In genomic region chr3:53533486-53533885, GRCh38 we compare ENCODE assay signal across 25 cellular contexts. TPM values are rescaled to one million over a fixed set of nuclear protein-coding genes. Genes with fewer than 3 reads are reported as not detected.
"Had no signal": no experiment of that assay in that cellular context is flagged by ENCODE, and none has a peak within 500 bp of the region (broad histone marks: within the 10 kb centered on the region; RNA-seq: fewer than 3 reads in every experiment).

No MANE protein-coding gene starts in this region.

- H3K36me3 Mint-ChIP-seq: memory B cell had no signal

- H3K4me1 Mint-ChIP-seq: memory B cell had no signal

- H3K36me3 ChIP-seq: colonic mucosa, esophagus squamous epithelium, gastrocnemius medialis, heart left ventricle, left lung had no signal

- H3K9me3 ChIP-seq: colonic mucosa, esophagus squamous epithelium, gastrocnemius medialis, heart left ventricle, left lung had no signal

- H3K27me3 ChIP-seq: colonic mucosa, esophagus squamous epithelium, gastrocnemius medialis, hepatocyte had no signal

- H3K4me3 Mint-ChIP-seq: dendritic cell treated with granulocyte-macrophage colony-stimulating factor and Interleukin-4, amounts not matched to agents 40 ng/mL and 50 ng/mL, for 4 days; effector memory CD8-positive, alpha-beta T cell; endodermal cell; memory B cell had no signal

- H3K27ac ChIP-seq: colonic mucosa, epithelial cell of prostate, esophagus squamous epithelium, gastrocnemius medialis, heart left ventricle, hepatocyte, left lung had no signal

- H3K4me3 ChIP-seq: colonic mucosa, esophagus squamous epithelium, gastrocnemius medialis, heart left ventricle, hepatocyte, left lung, lung had no signal

- DNase-seq: colonic mucosa; cortex of kidney; effector CD8-positive, alpha-beta T cell; effector memory CD8-positive, alpha-beta T cell; endodermal cell; erythroblast; esophagus squamous epithelium; foreskin fibroblast; foreskin melanocyte; gastrocnemius medialis; heart left ventricle; hypothalamus; left cardiac atrium; left lung; left ventricle myocardium superior; mammary epithelial cell; mesendoderm; midbrain had no signal

- H3K9me3 Mint-ChIP-seq: dendritic cell treated with granulocyte-macrophage colony-stimulating factor and Interleukin-4, amounts not matched to agents 40 ng/mL and 50 ng/mL, for 4 days; effector memory CD8-positive, alpha-beta T cell; endodermal cell; memory B cell had no signal

- H3K4me1 ChIP-seq: colonic mucosa, esophagus squamous epithelium, gastrocnemius medialis, heart left ventricle had no signal

- H3K27ac Mint-ChIP-seq: dendritic cell treated with granulocyte-macrophage colony-stimulating factor and Interleukin-4, amounts not matched to agents 40 ng/mL and 50 ng/mL, for 4 days; effector memory CD8-positive, alpha-beta T cell; endodermal cell; memory B cell had no signal

RNA-seq across cellular contexts. Expression of gene CACNA1D, which starts 39.1 kb away (rescaled TPM):
- total RNA-seq: dermis microvascular lymphatic vessel endothelial cell, glomerular endothelial cell had no signal
